In the genomic region with DNA sequence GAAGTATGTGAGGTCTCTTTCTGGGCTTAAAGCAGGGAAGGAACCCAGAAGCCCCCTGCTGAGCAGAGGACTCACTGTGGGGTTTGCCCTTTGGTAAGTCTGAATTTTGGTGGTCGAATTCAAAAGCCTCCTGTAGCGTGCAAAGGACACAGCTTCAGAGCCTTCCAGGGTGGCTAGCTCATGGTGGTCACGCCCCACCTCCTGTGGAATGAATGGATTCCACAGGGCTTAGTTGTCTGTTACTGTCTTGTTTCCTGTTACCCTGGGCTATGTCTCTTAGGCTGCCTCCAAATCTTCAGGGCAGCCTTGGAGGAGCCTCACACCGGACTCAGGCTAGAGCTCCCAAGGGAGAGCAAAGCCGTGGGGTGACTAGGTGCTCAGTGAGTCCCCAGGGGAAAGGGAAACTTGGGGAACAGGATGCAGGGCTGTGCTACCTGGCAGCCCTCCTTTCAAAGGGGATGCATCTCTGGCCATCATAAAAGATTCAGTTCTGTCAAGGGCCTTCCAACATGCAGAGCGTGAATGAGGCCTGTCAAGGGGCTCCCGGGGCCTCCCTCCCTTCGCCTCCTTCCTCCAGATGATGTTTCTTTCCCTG, we compare ENCODE assay signal across 8 cellular contexts.
DNase-seq lines count a peak whose midpoint lies in the region; ATAC-seq and TF ChIP-seq lines count a peak whose summit lies in the region.

No MANE protein-coding gene starts in this region.

- H3K79me2 ChIP-seq in OCI-LY3 (ENCODE audit: low read length) (no peaks in the 10 kb centered on the region), fibroblast of lung (ENCODE audit: control insufficient read depth, insufficient read depth, low read length) (no peaks in the 10 kb centered on the region)

- H3K9ac ChIP-seq in OCI-LY3 (ENCODE audit: low read length): no peak overlapping the region
- H3K9ac ChIP-seq in fibroblast of lung (ENCODE audit: insufficient read depth, low read length): peak overlapping the region; percentile 58

- H4K20me1 ChIP-seq in OCI-LY3 (ENCODE audit: insufficient read depth, low read length): no peaks in the 10 kb centered on the region
- no peaks in the 10 kb centered on the region for H4K20me1 ChIP-seq in fibroblast of lung (ENCODE audit: control insufficient read depth, extremely low read depth, insufficient read depth, low read length)

- TF ChIP-seq CTCF in AG09319 (IDR thresholded peaks at IDR 0.05; ENCODE audit: low read depth, low read length): no peak
- TF ChIP-seq CTCF in OCI-LY3 (IDR thresholded peaks at IDR 0.05; ENCODE audit: low read depth, low read length): no peak
- no peak for TF ChIP-seq CTCF in fibroblast of lung (conservative IDR thresholded peaks at IDR 0.05 in 1 of 2, IDR thresholded peaks at IDR 0.05 in 1 of 2; ENCODE audit: low read depth in 1 of 2, low read length in 2 of 2)

- no peaks in the 10 kb centered on the region for H3K27me3 ChIP-seq in OCI-LY3 (ENCODE audit: low read depth, low read length)
- no peaks in the 10 kb centered on the region for H3K27me3 ChIP-seq in fibroblast of lung (ENCODE audit: control insufficient read depth, insufficient read depth, low read length)

- H3K27ac ChIP-seq in OCI-LY3 (ENCODE audit: low read length) (no peak overlapping the region), fibroblast of lung (ENCODE audit: insufficient read depth, low read length) (peak overlapping the region; percentile 78)

- H3K4me1 ChIP-seq in OCI-LY3 (ENCODE audit: low read length) (no peaks in the 10 kb centered on the region), fibroblast of lung (ENCODE audit: control insufficient read depth, extremely low read depth, insufficient read depth, low read length) (peaks cover 7% of the 10 kb centered on the region)

- H2AFZ ChIP-seq in OCI-LY3 (ENCODE audit: low read depth, low read length) (peak overlapping the region; percentile 25; the same call in 1 of the 2 replicates), fibroblast of lung (ENCODE audit: low read length) (peak overlapping the region; percentile 73)

- ATAC-seq in GM21619 (IDR thresholded peaks at IDR 0.05; ENCODE audit: unreplicated experiment) (peak; percentile 10), GM18520 (IDR thresholded peaks at IDR 0.05; ENCODE audit: unreplicated experiment) (no peak)

- H3K9me3 ChIP-seq in OCI-LY3 (ENCODE audit: insufficient read depth, low read length) (no peaks in the 10 kb centered on the region), fibroblast of lung (ENCODE audit: control insufficient read depth, insufficient read depth, low read depth, low read length) (no peaks in the 10 kb centered on the region)

- no peaks in the 10 kb centered on the region for H3K36me3 ChIP-seq in OCI-LY3 (replicated peaks; ENCODE audit: low read depth, low read length)
- no peaks in the 10 kb centered on the region for H3K36me3 ChIP-seq in fibroblast of lung (ENCODE audit: control insufficient read depth, insufficient read depth, low read length)

- H3K4me2 ChIP-seq in OCI-LY3 (ENCODE audit: low read length): peak overlapping the region; percentile 82
- H3K4me2 ChIP-seq in fibroblast of lung (ENCODE audit: extremely low read depth, insufficient read depth, low read length): peak overlapping the region; percentile 79

- H3K4me3 ChIP-seq in OCI-LY3 (ENCODE audit: low read length): peak overlapping the region; percentile 65
- H3K4me3 ChIP-seq in fibroblast of lung (replicated peaks in 1 of 4; ENCODE audit: control extremely low read depth in 1 of 4, insufficient read depth in 1 of 4, low read depth in 3 of 4, low read length in 4 of 4): peak overlapping the region in 2 of 4 experiments; percentile 47 to 51

- peak; percentile 40 for DNase-seq in AG09319 (ENCODE audit: extremely low read depth, low read depth)
- peak; percentile 40 to 93 for DNase-seq in fibroblast of lung (ENCODE audit: low read depth in 2 of 2)
- no peak for DNase-seq in NOMO-1 (lab: John Stamatoyannopoulos, UW; ENCODE audit: unreplicated experiment in 2 of 2)
- no peak for DNase-seq in NCI-H345 (lab: John Stamatoyannopoulos, UW)
- no peak for DNase-seq in SKM-1 treated with dmso at 0.1 percent for 144 hours (lab: John Stamatoyannopoulos, UW; ENCODE audit: unreplicated experiment)

Comparison
In these comparisons a context has a peak if more than half of its experiments do, and no peak if none do; other contexts are left out.
1. DNase-seq: peak in AG09319 (single experiment) and fibroblast of lung (2 of 2); none in NOMO-1 (0 of 2), NCI-H345 (single experiment) and SKM-1 treated with dmso at 0.1 percent for 144 hours (single experiment).